12 cellular contexts compared by ENCODE assay signal in genomic region chr18:41936471-41937134, GRCh38. TPM values are rescaled to one million over a fixed set of nuclear protein-coding genes. Genes with fewer than 3 reads are reported as not detected.
DNase-seq lines count a peak whose midpoint lies in the region; ATAC-seq and TF ChIP-seq lines count a peak whose summit lies in the region.
"Had no signal": no experiment of that assay in that cellular context is flagged by ENCODE, and none has a peak within 500 bp of the region (broad histone marks: within the 10 kb centered on the region; RNA-seq: fewer than 3 reads in every experiment).

No MANE protein-coding gene starts in this region.

- peak; percentile 50 for ATAC-seq in GM18870 (IDR thresholded peaks at IDR 0.05; ENCODE audit: unreplicated experiment)
- ATAC-seq in HG02981 (IDR thresholded peaks at IDR 0.05; ENCODE audit: unreplicated experiment): peak; percentile 39
- no peak for ATAC-seq in HG02970 (IDR thresholded peaks at IDR 0.05; ENCODE audit: low FRiP score, unreplicated experiment)
- ATAC-seq: activated T-cell treated with anti-CD3 and anti-CD28 coated beads, Interleukin-2, amount 50 U/mL, for 4 hours had no signal

- CTCF ChIA-PET in A673 (lab: Charles Lee): interaction anchor here (1.0 kb wide), 1 partner anchor 340 kb away, joined by 8 read pairs; no protein-coding TSS in a partner anchor

- H3K27ac ChIP-seq in A673 (ENCODE audit: low read depth, low read length, poor library complexity, severe bottlenecking): peak overlapping the region; percentile 86
- no peak overlapping the region for H3K27ac ChIP-seq in fibroblast of lung (ENCODE audit: insufficient read depth, low read length)

- H3K4me2 ChIP-seq in fibroblast of lung (ENCODE audit: extremely low read depth, insufficient read depth, low read length): no peak overlapping the region

- H3K27me3 ChIP-seq in A673 (replicated peaks; ENCODE audit: insufficient read depth, low read depth, low read length, poor library complexity) (no peaks in the 10 kb centered on the region), fibroblast of lung (ENCODE audit: control insufficient read depth, insufficient read depth, low read length) (no peaks in the 10 kb centered on the region)

- no peaks in the 10 kb centered on the region for H3K79me2 ChIP-seq in fibroblast of lung (ENCODE audit: control insufficient read depth, insufficient read depth, low read length)

- no peak overlapping the region for H3K9ac ChIP-seq in fibroblast of lung (ENCODE audit: insufficient read depth, low read length)

- H4K20me1 ChIP-seq in fibroblast of lung (ENCODE audit: control insufficient read depth, extremely low read depth, insufficient read depth, low read length): no peaks in the 10 kb centered on the region

- H3K4me1 ChIP-seq in A673 (ENCODE audit: insufficient read depth, low read length, poor library complexity, severe bottlenecking): peaks cover 43% of the 10 kb centered on the region
- peaks cover 8% of the 10 kb centered on the region for H3K4me1 ChIP-seq in fibroblast of lung (ENCODE audit: control insufficient read depth, extremely low read depth, insufficient read depth, low read length)

- H3K4me3 ChIP-seq in A673 (ENCODE audit: low read depth, low read length, poor library complexity, severe bottlenecking) (no peak overlapping the region), fibroblast of lung (replicated peaks in 1 of 4; ENCODE audit: control extremely low read depth in 1 of 4, insufficient read depth in 1 of 4, low read depth in 3 of 4, low read length in 4 of 4) (no peak overlapping the region)

- POLR2A ChIA-PET in A673 (lab: Charles Lee; ENCODE audit: low non-redundant PET): interaction anchor here (0.7 kb wide), 1 partner anchor 1431 kb away, joined by 3 read pairs; no protein-coding TSS in a partner anchor

- TF ChIP-seq CTCF in A673 (conservative IDR thresholded peaks at IDR 0.05; ENCODE audit: low read depth, low read length) (no peak), fibroblast of lung (conservative IDR thresholded peaks at IDR 0.05 in 1 of 2, IDR thresholded peaks at IDR 0.05 in 1 of 2; ENCODE audit: low read depth in 1 of 2, low read length in 2 of 2) (no peak)

- intact Hi-C loops in A673 (cut with micrococcal nuclease; ENCODE audit: unreplicated experiment): loop anchor here (2.0 to 5.0 kb wide), 2 partner anchors 341 to 1664 kb away; no protein-coding TSS in a partner anchor
- intact Hi-C loops in head of caudate nucleus (cut with DNase I): no loop called here

- H3K9me3 ChIP-seq in A673 (ENCODE audit: low read depth, low read length, poor library complexity, severe bottlenecking) (no peaks in the 10 kb centered on the region), fibroblast of lung (ENCODE audit: control insufficient read depth, insufficient read depth, low read depth, low read length) (no peaks in the 10 kb centered on the region)

- DNase-seq in A673 (ENCODE audit: low spot score) (peak; percentile 76), fibroblast of lung (ENCODE audit: low read depth in 2 of 2) (no peak), head of caudate nucleus (no peak), NCI-H1436 (lab: John Stamatoyannopoulos, UW) (no peak), dermis blood vessel endothelial cell (no peak)
- DNase-seq: activated T-cell treated with anti-CD3 and anti-CD28 coated beads, Interleukin-2, amount 50 U/mL, for 4 hours; H7; NCI-H1694; small intestine had no signal

- no peaks in the 10 kb centered on the region for H3K36me3 ChIP-seq in A673 (ENCODE audit: insufficient read depth, low read length, poor library complexity, severe bottlenecking)
- no peaks in the 10 kb centered on the region for H3K36me3 ChIP-seq in fibroblast of lung (ENCODE audit: control insufficient read depth, insufficient read depth, low read length)

- H2AFZ ChIP-seq in fibroblast of lung (ENCODE audit: low read length): peak overlapping the region; percentile 91

- BruUV-seq in A673 (replicated peaks; lab: Mats Ljungman, UMichigan): no TSS peak

RNA-seq across cellular contexts. Expression of gene PIK3C3, which starts 18.4 kb away (rescaled TPM):
- total RNA-seq in A673 (2021) (49.6 and 50.8 TPM in 2 replicates), fibroblast of lung (28.9 and 41.1 TPM in 2 replicates), dermis blood vessel endothelial cell (56.6 and 63.1 TPM in 2 replicates)
- 39.8 and 58.6 TPM in 2 replicates for polyA plus RNA-seq in fibroblast of lung
- 29.3 and 37.6 TPM in 2 replicates for polyA plus RNA-seq in fibroblast of lung (2012)
- 1.3 and 11.8 TPM in 2 replicates for polyA minus RNA-seq in fibroblast of lung (ENCODE audit: low replicate concordance)
